8 cellular contexts compared by ENCODE assay signal in the genomic region with DNA sequence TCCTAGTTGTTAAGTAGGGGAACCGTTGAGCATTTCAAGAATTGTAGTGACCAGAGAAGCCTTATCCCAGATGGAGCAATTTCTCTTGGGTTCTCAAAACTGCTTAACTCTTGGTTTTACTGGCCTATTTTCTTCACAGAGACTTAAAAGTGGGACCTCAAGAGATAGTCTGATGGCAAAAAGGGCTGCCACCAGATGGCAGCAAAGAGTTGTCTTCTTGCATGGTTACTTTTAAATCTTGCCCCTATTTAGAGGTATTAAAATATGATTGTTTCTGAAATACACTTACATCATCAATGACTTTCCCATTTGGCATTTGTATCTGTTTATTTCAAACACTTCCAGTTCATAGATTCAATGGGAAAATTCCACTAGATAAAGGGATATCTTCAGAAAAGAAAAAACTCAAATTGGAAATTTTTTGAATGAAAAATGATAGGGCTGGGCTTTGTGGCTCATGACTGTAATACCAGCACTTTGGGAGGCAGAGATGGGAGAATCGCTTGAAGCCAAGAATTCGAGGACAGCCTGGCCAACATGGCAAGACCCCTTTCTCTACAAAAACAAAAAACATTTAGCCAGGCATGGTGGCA.
DNase-seq lines count a peak whose midpoint lies in the region; ATAC-seq, FAIRE-seq and TF ChIP-seq lines count a peak whose summit lies in the region.

No MANE protein-coding gene starts in this region.

- no peaks in the 10 kb centered on the region for H3K27me3 ChIP-seq in hepatocyte
- H3K27me3 ChIP-seq in small intestine (ENCODE audit: control insufficient read depth in 2 of 2, insufficient read depth in 2 of 2, low read length in 2 of 2) = no peaks in the 10 kb centered on the region

- H3K4me3 ChIP-seq in HFF-Myc (replicated peaks; ENCODE audit: low read depth, low read length) (no peak overlapping the region), hepatocyte (no peak overlapping the region), small intestine (ENCODE audit: low read depth in 1 of 2, low read length in 2 of 2) (no peak overlapping the region)

- 41% methylated on average over 3 of the region's 3 CpGs for WGBS in hepatocyte (ENCODE audit: low lambda C conversion rate, missing lambda C conversion rate)
- WGBS in small intestine, 3 donors = 36 to 55% (median 43%) methylated on average over 3 of the region's 3 CpGs

- no peaks in the 10 kb centered on the region for H3K9me3 ChIP-seq in hepatocyte (ENCODE audit: low read depth)
- H3K9me3 ChIP-seq in small intestine (ENCODE audit: control insufficient read depth, low read depth) = no peaks in the 10 kb centered on the region

- DNase-seq in NCI-H524 (lab: John Stamatoyannopoulos, UW) = peak; percentile 20 to 59
- DNase-seq in NCI-H524 treated with DMSO at 0.1 percent for 48 hours (lab: John Stamatoyannopoulos, UW) = no peak
- DNase-seq in HFF-Myc (ENCODE audit: extremely low read depth, low read depth) = no peak
- DNase-seq in NCI-H2107 (lab: John Stamatoyannopoulos, UW) = peak; percentile 1
- DNase-seq in amygdala (lab: John Stamatoyannopoulos, UW) = peak in 33 of 56 donors; percentile 2 to 88 (median 14)
- peak; percentile 78 for DNase-seq in hepatocyte (ENCODE audit: low spot score)
- DNase-seq in small intestine = peak; percentile 23

- no peak overlapping the region for H2AFZ ChIP-seq in hepatocyte

- FAIRE-seq in small intestine (lab: Jason Lieb, UNC) = no peak

- H3K4me2 ChIP-seq in hepatocyte = no peak overlapping the region

- no peaks in the 10 kb centered on the region for H3K9me2 ChIP-seq in hepatocyte (replicated peaks; ENCODE audit: insufficient read depth)

- no peaks in the 10 kb centered on the region for H4K20me1 ChIP-seq in hepatocyte (ENCODE audit: insufficient read depth, poor library complexity, severe bottlenecking)

- H3K27ac ChIP-seq in hepatocyte = no peak overlapping the region
- no peak overlapping the region for H3K27ac ChIP-seq in small intestine (ENCODE audit: low read depth in 1 of 2, low read length in 1 of 2)

- ATAC-seq in HG02970 (IDR thresholded peaks at IDR 0.05; ENCODE audit: low FRiP score, unreplicated experiment) = no peak

- no peaks in the 10 kb centered on the region for H3K79me2 ChIP-seq in hepatocyte

- no peaks in the 10 kb centered on the region for H3K36me3 ChIP-seq in hepatocyte (replicated peaks; ENCODE audit: insufficient read depth, low read depth)
- H3K36me3 ChIP-seq in small intestine (ENCODE audit: control insufficient read depth in 2 of 2, insufficient read depth in 2 of 2, low read length in 2 of 2) = no peaks in the 10 kb centered on the region

- TF ChIP-seq CTCF in HFF-Myc (IDR thresholded peaks at IDR 0.05; ENCODE audit: low read depth, low read length, missing control alignments) (peak; percentile 60), hepatocyte (IDR thresholded peaks at IDR 0.05; ENCODE audit: poor library complexity) (peak; percentile 76)

- H3K4me1 ChIP-seq in hepatocyte (ENCODE audit: insufficient read depth) = no peaks in the 10 kb centered on the region
- no peaks in the 10 kb centered on the region for H3K4me1 ChIP-seq in small intestine (ENCODE audit: control insufficient read depth in 2 of 2, insufficient read depth in 1 of 2, low read depth in 1 of 2, low read length in 1 of 2)

Comparison
In these comparisons a context has a peak if more than half of its experiments do, and no peak if none do; other contexts are left out.
1. DNase-seq: peak in NCI-H524 (2 of 2), NCI-H2107 (single experiment), amygdala (33 of 56), hepatocyte (single experiment) and small intestine (single experiment); none in NCI-H524 treated with DMSO at 0.1 percent for 48 hours (single experiment) and HFF-Myc (single experiment).